In genomic region chr18:50819027-50819726, GRCh38 we compare ENCODE assay signal across 8 cellular contexts. TPM values are rescaled to one million over a fixed set of nuclear protein-coding genes. Genes with fewer than 3 reads are reported as not detected.
DNase-seq lines count a peak whose midpoint lies in the region; ATAC-seq lines count a peak whose summit lies in the region.

No MANE protein-coding gene starts in this region.

- H3K4me1 ChIP-seq in ectodermal cell (ENCODE audit: control insufficient read depth, insufficient read depth, low read length): peaks cover 36% of the 10 kb centered on the region
- peaks cover 3% of the 10 kb centered on the region for H3K4me1 ChIP-seq in mesodermal cell (ENCODE audit: control insufficient read depth, insufficient read depth, low read length, poor library complexity, severe bottlenecking)

- H3K27ac ChIP-seq in ectodermal cell (ENCODE audit: insufficient read depth, low read depth, low read length, poor library complexity, severe bottlenecking): no peak overlapping the region
- H3K27ac ChIP-seq in mesodermal cell (ENCODE audit: low read depth, low read length, severe bottlenecking): no peak overlapping the region

- WGBS in ectodermal cell, 2 experiments: 21 to 22% methylated on average over 16 of the region's 16 CpGs
- WGBS in mesodermal cell (ENCODE audit: insufficient coverage in 2 of 2), 2 experiments: 10 to 19% methylated on average over 10 to 15 of the region's 16 CpGs

- H3K9me3 ChIP-seq in ectodermal cell (ENCODE audit: control insufficient read depth, low read length) (no peaks in the 10 kb centered on the region), mesodermal cell (ENCODE audit: control insufficient read depth, low read length) (no peaks in the 10 kb centered on the region)

- DNase-seq in G401 (ENCODE audit: low spot score): peak; percentile 65
- peak; percentile 25 for DNase-seq in NCI-H345 treated with DMSO at 0.1 percent for 48 hours (lab: John Stamatoyannopoulos, UW; ENCODE audit: unreplicated experiment)
- DNase-seq in SIG-M5 (lab: John Stamatoyannopoulos, UW): no peak

- in situ Hi-C loops in G401 (cut with HindIII; ENCODE audit: low sequenced_read_pairs): no loop called here

- no peaks in the 10 kb centered on the region for H3K36me3 ChIP-seq in ectodermal cell (ENCODE audit: control insufficient read depth, insufficient read depth, low read length)
- H3K36me3 ChIP-seq in mesodermal cell (ENCODE audit: control insufficient read depth, insufficient read depth, low read length): no peaks in the 10 kb centered on the region

- no peaks in the 10 kb centered on the region for H3K27me3 ChIP-seq in ectodermal cell (ENCODE audit: control insufficient read depth, insufficient read depth, low read length, poor library complexity, severe bottlenecking)

- ATAC-seq in GM19463 (IDR thresholded peaks at IDR 0.05; ENCODE audit: unreplicated experiment): no peak
- ATAC-seq in GM21360 (IDR thresholded peaks at IDR 0.05; ENCODE audit: unreplicated experiment): no peak
- no peak for ATAC-seq in HG02884 (IDR thresholded peaks at IDR 0.05; ENCODE audit: unreplicated experiment)

- peak overlapping the region; percentile 18 for H3K4me3 ChIP-seq in ectodermal cell (ENCODE audit: insufficient read depth, low read depth, low read length)
- peak overlapping the region; percentile 24 for H3K4me3 ChIP-seq in mesodermal cell (ENCODE audit: extremely low read depth, insufficient read depth, low read length, poor library complexity, severe bottlenecking)

RNA-seq across cellular contexts. Expression of gene MRO, which starts 0.6 kb away (rescaled TPM):
- 0.03 TPM in 1 of 2 replicates, not detected in the other for total RNA-seq in G401 (2014; rRNA removed; shearing (Covaris generic))
- polyA plus RNA-seq in ectodermal cell (2013, experiment 1 of 4): 0.54 TPM
- 0.57 TPM for polyA plus RNA-seq in ectodermal cell (2013, experiment 2 of 4)
- 0.27 TPM for polyA plus RNA-seq in ectodermal cell (2013, experiment 3 of 4)
- 0.28 TPM for polyA plus RNA-seq in ectodermal cell (2013, experiment 4 of 4)
- not detected for polyA plus RNA-seq in mesodermal cell (2013, experiment 1 of 2)
- polyA plus RNA-seq in mesodermal cell (2013, experiment 2 of 2): not detected

RNA-seq across cellular contexts. Expression of gene ME2, which starts 59.7 kb away (rescaled TPM):
- 91.9 and 125 TPM in 2 replicates for total RNA-seq in G401 (2014; rRNA removed; shearing (Covaris generic))
- polyA plus RNA-seq in ectodermal cell (2013, experiment 1 of 4): 80.0 TPM
- 68.7 TPM for polyA plus RNA-seq in ectodermal cell (2013, experiment 2 of 4)
- polyA plus RNA-seq in ectodermal cell (2013, experiment 3 of 4): 65.6 TPM
- 70.1 TPM for polyA plus RNA-seq in ectodermal cell (2013, experiment 4 of 4)
- polyA plus RNA-seq in mesodermal cell (2013, experiment 1 of 2): 50.1 TPM
- polyA plus RNA-seq in mesodermal cell (2013, experiment 2 of 2): 49.3 TPM
